In the genomic region with DNA sequence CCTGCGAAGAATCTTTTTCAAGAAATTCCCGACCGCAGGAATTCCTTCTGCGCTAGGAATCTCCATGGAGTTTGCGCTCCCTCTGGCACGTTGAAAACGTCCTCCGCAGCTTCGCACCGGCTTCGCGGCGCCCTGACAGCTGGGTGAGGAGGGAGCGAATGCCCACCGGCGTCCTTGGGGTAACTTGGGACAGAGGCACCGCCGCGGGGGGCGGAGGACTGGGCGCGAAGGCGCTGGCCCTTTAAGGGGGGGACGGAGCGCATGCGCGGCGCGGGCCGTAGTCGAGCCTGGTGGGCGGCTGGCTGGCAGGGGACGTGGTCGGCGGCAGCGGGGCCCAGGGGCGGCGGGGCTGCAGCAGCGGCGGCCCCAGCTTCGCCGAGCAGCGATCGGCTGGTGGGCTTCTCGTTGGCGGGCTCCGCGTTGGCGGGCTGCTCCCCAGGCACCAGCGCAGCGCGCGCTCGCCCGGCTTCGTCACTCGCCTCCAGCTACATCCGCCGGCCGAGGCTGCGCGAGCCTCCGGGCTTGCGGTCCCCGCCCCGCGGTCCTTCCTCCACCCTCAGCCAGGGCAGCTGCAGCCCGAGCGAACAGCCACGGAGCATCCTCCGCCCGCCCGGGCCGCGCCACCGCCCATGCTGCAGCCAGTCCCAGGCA, we compare ENCODE assay signal across 8 cellular contexts. TPM values are rescaled to one million over a fixed set of nuclear protein-coding genes. Genes with fewer than 3 reads are reported as not detected.
DNase-seq lines count a peak whose midpoint lies in the region; ATAC-seq and TF ChIP-seq lines count a peak whose summit lies in the region.

VASH1 (plus strand) TSS at position 271 of the 651 bp plus-strand sequence. CDS start 1,354 bp downstream, outside the sequence.

- DNase-seq in 8988T (peak; percentile 97), NCI-H460 (ENCODE audit: extremely low read depth, low read depth) (peak; percentile 24), activated T-cell treated with anti-CD3 and anti-CD28 coated beads for 4 hours (peak; percentile 20), epidermal melanocyte (ENCODE audit: insufficient read length, low spot score) (peak; percentile 91), mesenteric fat pad (ENCODE audit: low spot score) (peak; percentile 91)
- DNase-seq in stimulated activated CD8-positive, alpha-beta memory T cell treated with anti-CD3 and anti-CD28 coated beads, Interleukin-15, amount 100 ng/mL, for 4 hours (ENCODE audit: low read depth in 2 of 2), result peak; percentile 14 to 43

- ATAC-seq in GM18505 (IDR thresholded peaks at IDR 0.05; ENCODE audit: unreplicated experiment) (peak; percentile 66), HG02981 (IDR thresholded peaks at IDR 0.05; ENCODE audit: unreplicated experiment) (peak; percentile 84)

- peak; percentile 48 for TF ChIP-seq POLR2A in GM18505 (IDR thresholded peaks at IDR 0.05; ENCODE audit: borderline replicate concordance, extremely low read depth, insufficient read depth, insufficient read length)

RNA-seq across cellular contexts. Expression of gene VASH1, which starts in this region (rescaled TPM):
- 0.81 and 1.0 TPM in 2 replicates for total RNA-seq in NCI-H460 (2014; rRNA removed; shearing (Covaris generic))
- polyA plus RNA-seq in NCI-H460 (2014; cell fraction: nucleus; rRNA removed), result 0.49 and 0.93 TPM in 2 replicates
- total RNA-seq in mesenteric fat pad, result 12.9 TPM

Comparison
In these comparisons a context has a peak if more than half of its experiments do, and no peak if none do; other contexts are left out.
1. Peak in every context shown above with its lines: DNase-seq and ATAC-seq.
2. DNase-seq: peak in every context shown above with its lines; median percentile 97 in 8988T; 91 in epidermal melanocyte; 91 in mesenteric fat pad; 28 in stimulated activated CD8-positive, alpha-beta memory T cell treated with anti-CD3 and anti-CD28 coated beads, Interleukin-15, amount 100 ng/mL, for 4 hours; 24 in NCI-H460; 20 in activated T-cell treated with anti-CD3 and anti-CD28 coated beads for 4 hours.